1 cellular context compared by ENCODE assay signal in the genomic region with DNA sequence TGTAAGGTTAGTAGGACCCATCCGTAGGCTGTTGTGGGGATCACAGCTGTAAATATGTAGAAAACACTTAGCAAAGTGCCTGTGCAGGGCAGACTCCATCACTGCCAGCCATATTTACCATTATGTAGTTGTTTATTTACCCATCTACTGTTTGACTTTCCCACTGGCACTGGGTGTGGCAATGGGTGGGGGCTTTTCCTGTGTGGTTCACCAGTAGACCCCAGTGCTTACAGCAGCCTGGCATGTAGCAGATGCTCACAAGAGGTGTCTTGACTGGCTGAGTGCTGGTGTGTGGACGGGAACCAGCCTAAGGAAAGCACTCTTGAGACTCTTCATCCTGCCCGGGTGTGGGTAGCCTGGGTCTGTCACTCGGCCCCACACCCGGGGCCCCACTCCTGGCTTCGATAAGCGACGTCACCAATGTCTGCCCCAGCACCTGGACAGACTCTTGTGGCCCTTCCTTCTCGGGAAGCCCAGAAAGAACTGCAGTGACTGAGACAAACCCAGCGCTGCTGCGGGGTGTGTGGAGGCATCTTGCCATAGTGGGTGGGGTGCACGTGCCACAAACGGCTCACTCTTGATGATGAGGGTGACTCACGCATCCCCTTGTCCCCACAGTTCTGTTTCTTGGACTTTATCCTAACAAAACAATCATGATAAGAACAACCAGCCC.
A peak's percentile ranks its signal among the peaks of the same experiment; 100 is the strongest.
TF ChIP-seq lines count a peak whose summit lies in the region.

No MANE protein-coding gene starts in this region.

TF ChIP-seq in K562, 482 proteins besides CTCF, POLR2A, EP300 and RAD21 (continued from another document):
- TF ChIP-seq, protein P1, sequence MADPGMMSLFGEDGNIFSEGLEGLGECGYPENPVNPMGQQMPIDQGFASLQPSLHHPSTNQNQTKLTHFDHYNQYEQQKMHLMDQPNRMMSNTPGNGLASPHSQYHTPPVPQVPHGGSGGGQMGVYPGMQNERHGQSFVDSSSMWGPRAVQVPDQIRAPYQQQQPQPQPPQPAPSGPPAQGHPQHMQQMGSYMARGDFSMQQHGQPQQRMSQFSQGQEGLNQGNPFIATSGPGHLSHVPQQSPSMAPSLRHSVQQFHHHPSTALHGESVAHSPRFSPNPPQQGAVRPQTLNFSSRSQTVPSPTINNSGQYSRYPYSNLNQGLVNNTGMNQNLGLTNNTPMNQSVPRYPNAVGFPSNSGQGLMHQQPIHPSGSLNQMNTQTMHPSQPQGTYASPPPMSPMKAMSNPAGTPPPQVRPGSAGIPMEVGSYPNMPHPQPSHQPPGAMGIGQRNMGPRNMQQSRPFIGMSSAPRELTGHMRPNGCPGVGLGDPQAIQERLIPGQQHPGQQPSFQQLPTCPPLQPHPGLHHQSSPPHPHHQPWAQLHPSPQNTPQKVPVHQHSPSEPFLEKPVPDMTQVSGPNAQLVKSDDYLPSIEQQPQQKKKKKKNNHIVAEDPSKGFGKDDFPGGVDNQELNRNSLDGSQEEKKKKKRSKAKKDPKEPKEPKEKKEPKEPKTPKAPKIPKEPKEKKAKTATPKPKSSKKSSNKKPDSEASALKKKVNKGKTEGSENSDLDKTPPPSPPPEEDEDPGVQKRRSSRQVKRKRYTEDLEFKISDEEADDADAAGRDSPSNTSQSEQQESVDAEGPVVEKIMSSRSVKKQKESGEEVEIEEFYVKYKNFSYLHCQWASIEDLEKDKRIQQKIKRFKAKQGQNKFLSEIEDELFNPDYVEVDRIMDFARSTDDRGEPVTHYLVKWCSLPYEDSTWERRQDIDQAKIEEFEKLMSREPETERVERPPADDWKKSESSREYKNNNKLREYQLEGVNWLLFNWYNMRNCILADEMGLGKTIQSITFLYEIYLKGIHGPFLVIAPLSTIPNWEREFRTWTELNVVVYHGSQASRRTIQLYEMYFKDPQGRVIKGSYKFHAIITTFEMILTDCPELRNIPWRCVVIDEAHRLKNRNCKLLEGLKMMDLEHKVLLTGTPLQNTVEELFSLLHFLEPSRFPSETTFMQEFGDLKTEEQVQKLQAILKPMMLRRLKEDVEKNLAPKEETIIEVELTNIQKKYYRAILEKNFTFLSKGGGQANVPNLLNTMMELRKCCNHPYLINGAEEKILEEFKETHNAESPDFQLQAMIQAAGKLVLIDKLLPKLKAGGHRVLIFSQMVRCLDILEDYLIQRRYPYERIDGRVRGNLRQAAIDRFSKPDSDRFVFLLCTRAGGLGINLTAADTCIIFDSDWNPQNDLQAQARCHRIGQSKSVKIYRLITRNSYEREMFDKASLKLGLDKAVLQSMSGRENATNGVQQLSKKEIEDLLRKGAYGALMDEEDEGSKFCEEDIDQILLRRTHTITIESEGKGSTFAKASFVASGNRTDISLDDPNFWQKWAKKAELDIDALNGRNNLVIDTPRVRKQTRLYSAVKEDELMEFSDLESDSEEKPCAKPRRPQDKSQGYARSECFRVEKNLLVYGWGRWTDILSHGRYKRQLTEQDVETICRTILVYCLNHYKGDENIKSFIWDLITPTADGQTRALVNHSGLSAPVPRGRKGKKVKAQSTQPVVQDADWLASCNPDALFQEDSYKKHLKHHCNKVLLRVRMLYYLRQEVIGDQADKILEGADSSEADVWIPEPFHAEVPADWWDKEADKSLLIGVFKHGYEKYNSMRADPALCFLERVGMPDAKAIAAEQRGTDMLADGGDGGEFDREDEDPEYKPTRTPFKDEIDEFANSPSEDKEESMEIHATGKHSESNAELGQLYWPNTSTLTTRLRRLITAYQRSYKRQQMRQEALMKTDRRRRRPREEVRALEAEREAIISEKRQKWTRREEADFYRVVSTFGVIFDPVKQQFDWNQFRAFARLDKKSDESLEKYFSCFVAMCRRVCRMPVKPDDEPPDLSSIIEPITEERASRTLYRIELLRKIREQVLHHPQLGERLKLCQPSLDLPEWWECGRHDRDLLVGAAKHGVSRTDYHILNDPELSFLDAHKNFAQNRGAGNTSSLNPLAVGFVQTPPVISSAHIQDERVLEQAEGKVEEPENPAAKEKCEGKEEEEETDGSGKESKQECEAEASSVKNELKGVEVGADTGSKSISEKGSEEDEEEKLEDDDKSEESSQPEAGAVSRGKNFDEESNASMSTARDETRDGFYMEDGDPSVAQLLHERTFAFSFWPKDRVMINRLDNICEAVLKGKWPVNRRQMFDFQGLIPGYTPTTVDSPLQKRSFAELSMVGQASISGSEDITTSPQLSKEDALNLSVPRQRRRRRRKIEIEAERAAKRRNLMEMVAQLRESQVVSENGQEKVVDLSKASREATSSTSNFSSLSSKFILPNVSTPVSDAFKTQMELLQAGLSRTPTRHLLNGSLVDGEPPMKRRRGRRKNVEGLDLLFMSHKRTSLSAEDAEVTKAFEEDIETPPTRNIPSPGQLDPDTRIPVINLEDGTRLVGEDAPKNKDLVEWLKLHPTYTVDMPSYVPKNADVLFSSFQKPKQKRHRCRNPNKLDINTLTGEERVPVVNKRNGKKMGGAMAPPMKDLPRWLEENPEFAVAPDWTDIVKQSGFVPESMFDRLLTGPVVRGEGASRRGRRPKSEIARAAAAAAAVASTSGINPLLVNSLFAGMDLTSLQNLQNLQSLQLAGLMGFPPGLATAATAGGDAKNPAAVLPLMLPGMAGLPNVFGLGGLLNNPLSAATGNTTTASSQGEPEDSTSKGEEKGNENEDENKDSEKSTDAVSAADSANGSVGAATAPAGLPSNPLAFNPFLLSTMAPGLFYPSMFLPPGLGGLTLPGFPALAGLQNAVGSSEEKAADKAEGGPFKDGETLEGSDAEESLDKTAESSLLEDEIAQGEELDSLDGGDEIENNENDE (IDR thresholded peaks at IDR 0.05; ENCODE audit: low read depth, low read length): no peak
- TF ChIP-seq SNRNP70 (optimal IDR thresholded peaks at IDR 0.05; ENCODE audit: low read depth, low read length) (no peak), ATF1 (CRISPR knock-in tag; IDR thresholded peaks at IDR 0.05) (no peak), ATF1 (tag; IDR thresholded peaks at IDR 0.05) (no peak), MNT (conservative IDR thresholded peaks at IDR 0.05) (0 out of 4 replicates have a peak, but pooled peaks of 1 of the 2 experiments have one; percentile 22), LCOR (CRISPR knock-in tag; IDR thresholded peaks at IDR 0.05) (no peak), ZNF699 (CRISPR knock-in tag; IDR thresholded peaks at IDR 0.05; ENCODE audit: insufficient replicate concordance) (no peak), BRD4 (IDR thresholded peaks at IDR 0.05) (no peak), ZNF174 (CRISPR knock-in tag; IDR thresholded peaks at IDR 0.05) (no peak), L3MBTL2 (IDR thresholded peaks at IDR 0.05) (peak; percentile 31; the same call in 1 of the 2 replicates), SOX6 (IDR thresholded peaks at IDR 0.05) (peak; percentile 62), FOSL1 (tag; conservative IDR thresholded peaks at IDR 0.05) (peak; percentile 83), XRCC5 (IDR thresholded peaks at IDR 0.05; ENCODE audit: low read depth, low read length) (no peak)
